Comparison of ENCODE assay signal across 19 cellular contexts in the genomic region with DNA sequence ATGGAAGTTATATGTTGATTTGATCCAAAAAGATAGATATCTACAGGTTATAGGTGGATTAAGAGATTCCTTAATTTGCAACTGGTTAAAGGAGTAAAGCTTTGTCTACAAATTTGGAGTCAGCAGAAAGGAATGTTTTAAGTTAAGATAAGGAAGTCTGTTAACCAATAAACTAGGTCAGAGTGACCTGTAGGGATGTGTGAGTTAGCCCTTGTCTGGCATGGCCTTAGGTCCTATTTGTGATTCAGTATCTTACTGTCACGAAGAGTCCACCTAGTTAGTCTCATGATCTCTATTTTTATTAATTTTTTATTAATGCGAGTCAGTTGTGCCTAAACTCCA.
DNase-seq lines count a peak whose midpoint lies in the region; ATAC-seq, FAIRE-seq and TF ChIP-seq lines count a peak whose summit lies in the region.
"Had no signal": no experiment of that assay in that cellular context is flagged by ENCODE, and none has a peak within 500 bp of the region (broad histone marks: within the 10 kb centered on the region; RNA-seq: fewer than 3 reads in every experiment).

No MANE protein-coding gene starts in this region.

- intact Hi-C loops in body of pancreas (cut with DNase I) = no loop called here

- no peak for TF ChIP-seq POLR2A in body of pancreas (IDR thresholded peaks at IDR 0.05)

- no peaks in the 10 kb centered on the region for H3K36me3 ChIP-seq in BJ (ENCODE audit: control insufficient read depth, insufficient read depth, low read length)
- H3K36me3 ChIP-seq in HUES48 (ENCODE audit: control insufficient read depth, insufficient read depth, low read length) = no peaks in the 10 kb centered on the region
- H3K36me3 ChIP-seq in body of pancreas (replicated peaks in 1 of 2; ENCODE audit: insufficient read depth in 1 of 2, low read depth in 2 of 2) = no peaks in the 10 kb centered on the region
- H3K36me3 ChIP-seq in keratinocyte (ENCODE audit: control insufficient read depth in 2 of 2, extremely low read depth in 1 of 2, insufficient read depth in 2 of 2, low read length in 2 of 2) = no peaks in the 10 kb centered on the region
- no peaks in the 10 kb centered on the region for H3K36me3 ChIP-seq in right atrium auricular region
- H3K36me3 ChIP-seq: esophagus squamous epithelium, neural progenitor cell, upper lobe of left lung had no signal

- no peak overlapping the region for H2AFZ ChIP-seq in keratinocyte (ENCODE audit: control insufficient read depth, low read length)
- H2AFZ ChIP-seq: neural progenitor cell had no signal

- H3K9me3 ChIP-seq in HUES48 (ENCODE audit: control insufficient read depth, insufficient read depth, low read length) (no peaks in the 10 kb centered on the region; the same call in 1 of the 2 replicates), body of pancreas (no peaks in the 10 kb centered on the region), keratinocyte (ENCODE audit: control insufficient read depth, low read depth, low read length) (no peaks in the 10 kb centered on the region), right atrium auricular region (no peaks in the 10 kb centered on the region)
- H3K9me3 ChIP-seq: upper lobe of left lung had no signal

- H3K4me1 ChIP-seq in HUES48 (ENCODE audit: control insufficient read depth, insufficient read depth, low read length) (no peaks in the 10 kb centered on the region), body of pancreas (no peaks in the 10 kb centered on the region), keratinocyte (ENCODE audit: control insufficient read depth, extremely low read depth, insufficient read depth, low read length) (peaks cover 8% of the 10 kb centered on the region), right atrium auricular region (no peaks in the 10 kb centered on the region)
- H3K4me1 ChIP-seq: esophagus squamous epithelium, upper lobe of left lung had no signal

- dilution Hi-C loops in keratinocyte (cut with MboI; ENCODE audit: extremely low pct_ligation_motif_present, low sequenced_read_pairs) = no loop called here

- WGBS in body of pancreas, 2 donors = 62 to 67% methylated on average over 2 of the region's 2 CpGs

- H3K9me1 ChIP-seq in keratinocyte (ENCODE audit: control insufficient read depth, extremely low read depth, insufficient read depth, low read length) = no peaks in the 10 kb centered on the region

- POLR2A ChIA-PET in BJ (lab: Charles Lee) = interaction anchor here (0.6 kb wide), 1 partner anchor 250 kb away, joined by 5 read pairs; no protein-coding TSS in a partner anchor

- H4K20me1 ChIP-seq in keratinocyte (ENCODE audit: control insufficient read depth, extremely low read depth, insufficient read depth, low read length) = no peaks in the 10 kb centered on the region

- H3K27ac ChIP-seq in HUES48 (ENCODE audit: low read depth, low read length) (peak overlapping the region; percentile 32), body of pancreas (peak overlapping the region in 1 of 4 donors; percentile 27), keratinocyte (ENCODE audit: control insufficient read depth, insufficient read depth, low read length) (peak overlapping the region; percentile 29), right atrium auricular region (no peak overlapping the region)
- H3K27ac ChIP-seq: esophagus squamous epithelium, neural progenitor cell, skin epidermis, upper lobe of left lung had no signal

- H3K27me3 ChIP-seq in BJ (ENCODE audit: control insufficient read depth, insufficient read depth, low read length) = no peaks in the 10 kb centered on the region
- no peaks in the 10 kb centered on the region for H3K27me3 ChIP-seq in HUES48 (ENCODE audit: control insufficient read depth, insufficient read depth, low read length)
- no peaks in the 10 kb centered on the region for H3K27me3 ChIP-seq in body of pancreas
- H3K27me3 ChIP-seq in keratinocyte (ENCODE audit: control insufficient read depth, extremely low read depth, insufficient read depth, low read length) = no peaks in the 10 kb centered on the region
- no peaks in the 10 kb centered on the region for H3K27me3 ChIP-seq in right atrium auricular region
- H3K27me3 ChIP-seq: esophagus squamous epithelium, neural progenitor cell, upper lobe of left lung had no signal

- peak; percentile 41 for DNase-seq in BJ (ENCODE audit: low read depth)
- DNase-seq in body of pancreas = no peak
- DNase-seq in keratinocyte (ENCODE audit: low read depth, low spot score) = peak; percentile 21
- DNase-seq in NCI-H524 treated with DMSO at 0.1 percent for 48 hours (lab: John Stamatoyannopoulos, UW) = no peak
- no peak for DNase-seq in right atrium auricular region (ENCODE audit: low spot score)
- DNase-seq: activated CD4-positive, alpha-beta T cell treated with anti-CD3 and anti-CD28 coated beads, Interleukin-2, amount 50 U/mL, for 48 hours; activated naive CD8-positive, alpha-beta T cell treated with anti-CD3 and anti-CD28 coated beads, Interleukin-2, amount 50 U/mL, for 24 hours; activated T-cell treated with anti-CD3 and anti-CD28 coated beads, Interleukin-2, amount 50 U/mL, for 48 hours; esophagus squamous epithelium; NCI-H1092 treated with DMSO at 0.1 percent for 48 hours; SK-N-SH; stimulated activated naive B cell treated with anti-CD40 and anti-IgM and Interleukin-4, amounts not matched to agents 10 μg/mL and 1 μg/mL and 100 μg/mL, for 72 hours; upper lobe of left lung had no signal

- H3K9ac ChIP-seq in HUES48 (ENCODE audit: low read depth, low read length) = no peak overlapping the region
- H3K9ac ChIP-seq in keratinocyte (ENCODE audit: control insufficient read depth, extremely low read depth, insufficient read depth, low read length) = no peak overlapping the region
- H3K9ac ChIP-seq: neural progenitor cell, SK-N-SH had no signal

- TF ChIP-seq CTCF in BJ (IDR thresholded peaks at IDR 0.05; ENCODE audit: insufficient read depth, low read depth, low read length) (no peak), body of pancreas (IDR thresholded peaks at IDR 0.05) (no peak), keratinocyte (optimal IDR thresholded peaks at IDR 0.05 in 1 of 3, IDR thresholded peaks at IDR 0.05 in 1 of 3, conservative IDR thresholded peaks at IDR 0.05 in 1 of 3; ENCODE audit: extremely low read depth in 1 of 3, insufficient read depth in 2 of 3, low read length in 3 of 3) (no peak), right atrium auricular region (IDR thresholded peaks at IDR 0.05) (no peak)

- peak; percentile 68 for ATAC-seq in body of pancreas
- no peak for ATAC-seq in HG02759 (IDR thresholded peaks at IDR 0.05; ENCODE audit: unreplicated experiment)
- ATAC-seq in GM21390 (IDR thresholded peaks at IDR 0.05; ENCODE audit: unreplicated experiment) = no peak
- ATAC-seq: activated naive CD8-positive, alpha-beta T cell treated with anti-CD3 and anti-CD28 coated beads, Interleukin-2, amount 50 U/mL, for 24 hours; stimulated activated naive B cell treated with anti-CD40 and anti-IgM and Interleukin-4, amounts not matched to agents 10 μg/mL and 1 μg/mL and 100 μg/mL, for 72 hours had no signal

- FAIRE-seq in keratinocyte (lab: Jason Lieb, UNC) = peak; percentile 34
- FAIRE-seq: D721Med had no signal

- CTCF ChIA-PET in BJ (lab: Yijun Ruan, JAX) = no interaction called here

- H3K4me2 ChIP-seq in keratinocyte (ENCODE audit: control insufficient read depth, extremely low read depth, insufficient read depth, low read depth, low read length) = peak overlapping the region; percentile 17
- H3K4me2 ChIP-seq: neural progenitor cell, SK-N-SH had no signal

- H3K4me3 ChIP-seq in BJ (ENCODE audit: low read depth, low read length) = no peak overlapping the region
- no peak overlapping the region for H3K4me3 ChIP-seq in HUES48 (ENCODE audit: low read depth, low read length)
- no peak overlapping the region for H3K4me3 ChIP-seq in body of pancreas
- H3K4me3 ChIP-seq in keratinocyte (ENCODE audit: control insufficient read depth in 2 of 3, extremely low read depth in 1 of 3, insufficient read depth in 2 of 3, low read depth in 1 of 3, low read length in 3 of 3) = no peak overlapping the region
- H3K4me3 ChIP-seq in right atrium auricular region = no peak overlapping the region
- H3K4me3 ChIP-seq: esophagus squamous epithelium, neural progenitor cell, skin epidermis, upper lobe of left lung had no signal

- no peaks in the 10 kb centered on the region for H3K79me2 ChIP-seq in keratinocyte (ENCODE audit: control insufficient read depth, insufficient read depth, low read length)

Comparison
In these comparisons a context has a peak if more than half of its experiments do, and no peak if none do; other contexts are left out.
1. DNase-seq: peak in BJ (single experiment) and keratinocyte (single experiment); none in body of pancreas (0 of 4), NCI-H524 treated with DMSO at 0.1 percent for 48 hours (single experiment) and right atrium auricular region (single experiment).
2. H3K27ac ChIP-seq: peak in HUES48 (single experiment) and keratinocyte (single experiment); none in right atrium auricular region (0 of 2).